In genomic region chr12:114665411-114666181, GRCh38 we compare ENCODE assay signal across 20 cellular contexts. TPM values are rescaled to one million over a fixed set of nuclear protein-coding genes. Genes with fewer than 3 reads are reported as not detected.
DNase-seq lines count a peak whose midpoint lies in the region; ATAC-seq, FAIRE-seq and TF ChIP-seq lines count a peak whose summit lies in the region.
"Had no signal": no experiment of that assay in that cellular context is flagged by ENCODE, and none has a peak within 500 bp of the region (broad histone marks: within the 10 kb centered on the region; RNA-seq: fewer than 3 reads in every experiment).

No MANE protein-coding gene starts in this region.

- peaks cover 26% of the 10 kb centered on the region for H3K4me1 Mint-ChIP-seq in neural crest cell

- H3K9ac ChIP-seq in HUES48 (ENCODE audit: low read depth, low read length) (no peak overlapping the region), endothelial cell of umbilical vein (replicated peaks; ENCODE audit: extremely low read depth, insufficient read depth, low read length) (no peak overlapping the region)

- H3K27me3 Mint-ChIP-seq in neural crest cell (ENCODE audit: low read depth) = peaks cover 95% of the 10 kb centered on the region

- H3K9me3 Mint-ChIP-seq in neural crest cell = no peaks in the 10 kb centered on the region

- WGBS in A549 (ENCODE audit: missing lambda C conversion rate) = 86% methylated on average over 47 of the region's 50 CpGs

- no peak for DNase-seq in A549 (ENCODE audit: low read depth in 1 of 2, low spot score in 1 of 2)
- DNase-seq in endothelial cell of umbilical vein (ENCODE audit: low read depth, low spot score) = no peak
- no peak for DNase-seq in neural crest cell (ENCODE audit: low read depth, low spot score)
- DNase-seq in stimulated activated naive CD4-positive, alpha-beta T cell (lab: John Stamatoyannopoulos, UW) = no peak
- DNase-seq in NCI-H187 treated with DMSO at 0.1 percent for 48 hours (lab: John Stamatoyannopoulos, UW) = no peak
- no peak for DNase-seq in COLO668 (lab: John Stamatoyannopoulos, UW; ENCODE audit: unreplicated experiment)
- DNase-seq: activated CD8-positive, alpha-beta memory T cell treated with anti-CD3 and anti-CD28 coated beads, Interleukin-2, amount 10 ng/mL, durations not matched to agents 7 days and 5 days; activated gamma-delta T cell treated with Interleukin-2 at 50 U/mL for 16 hours; Caco-2; GF-D8; KG1; lower lobe of right lung; stimulated activated CD4-positive, alpha-beta T cell treated with anti-CD3 and anti-CD28 coated beads, Interleukin-4, amount 100 ng/mL, for 24 hours; T-helper 17 cell had no signal

- no peaks in the 10 kb centered on the region for H4K20me1 ChIP-seq in endothelial cell of umbilical vein (replicated peaks; ENCODE audit: control insufficient read depth, extremely low read depth, insufficient read depth, low read length)

- CTCF ChIA-PET in A549 (lab: Yijun Ruan, JAX) (interaction anchor here (0.6 to 9.3 kb wide), 9 partner anchors 8 to 1088 kb away, joined by 3 to 113 read pairs (median 4); no protein-coding TSS in a partner anchor), endothelial cell of umbilical vein (lab: Charles Lee) (interaction anchor here (1.7 to 1.9 kb wide), 2 partner anchors 9 to 1252 kb away, joined by 5 to 8 read pairs; no protein-coding TSS in a partner anchor)

- POLR2A ChIA-PET in A549 (lab: Yijun Ruan, JAX) = no interaction called here
- POLR2A ChIA-PET in endothelial cell of umbilical vein (lab: Charles Lee) = no interaction called here

- H2AFZ ChIP-seq in endothelial cell of umbilical vein (ENCODE audit: low read depth, low read length) = no peak overlapping the region

- no peaks in the 10 kb centered on the region for H3K79me2 ChIP-seq in endothelial cell of umbilical vein (ENCODE audit: control insufficient read depth, insufficient read depth, low read length)

- H3K9me1 ChIP-seq in endothelial cell of umbilical vein (replicated peaks; ENCODE audit: control insufficient read depth, extremely low read depth, insufficient read depth, low read length) = no peaks in the 10 kb centered on the region

- no peak for TF ChIP-seq POLR2A in A549 (IDR thresholded peaks at IDR 0.05; ENCODE audit: low read length)
- no peak for TF ChIP-seq POLR2A in endothelial cell of umbilical vein (IDR thresholded peaks at IDR 0.05; ENCODE audit: low read depth, low read length)

- no peak overlapping the region for H3K27ac Mint-ChIP-seq in neural crest cell (ENCODE audit: unreplicated experiment)
- H3K27ac Mint-ChIP-seq: brain, T-helper 17 cell had no signal

- FAIRE-seq in A549 (lab: Jason Lieb, UNC) (no peak), endothelial cell of umbilical vein (lab: Jason Lieb, UNC) (no peak)

- no peaks in the 10 kb centered on the region for H3K36me3 ChIP-seq in HUES48 (ENCODE audit: control insufficient read depth, insufficient read depth, low read length)
- no peaks in the 10 kb centered on the region for H3K36me3 ChIP-seq in endothelial cell of umbilical vein (ENCODE audit: control insufficient read depth in 2 of 2, extremely low read depth in 1 of 2, insufficient read depth in 2 of 2, low read length in 2 of 2)
- H3K36me3 ChIP-seq: lower lobe of right lung, neutrophil, upper lobe of left lung had no signal

- H3K4me3 Mint-ChIP-seq in neural crest cell = peak overlapping the region; percentile 44
- H3K4me3 Mint-ChIP-seq: activated CD8-positive, alpha-beta memory T cell treated with anti-CD3 and anti-CD28 coated beads, Interleukin-2, amount 10 ng/mL, durations not matched to agents 7 days and 5 days; T-helper 17 cell had no signal

- dilution Hi-C loops in endothelial cell of umbilical vein (cut with MboI; ENCODE audit: extremely low pct_ligation_motif_present, low sequenced_read_pairs) = no loop called here

- H3K4me1 ChIP-seq in A549 (peaks cover 34% of the 10 kb centered on the region; the same call in 2 of the 3 replicates), HUES48 (ENCODE audit: control insufficient read depth, insufficient read depth, low read length) (peaks cover 65% of the 10 kb centered on the region), endothelial cell of umbilical vein (ENCODE audit: control insufficient read depth, extremely low read depth, insufficient read depth, low read length) (no peaks in the 10 kb centered on the region)

- no peak overlapping the region for H3K4me3 ChIP-seq in A549
- H3K4me3 ChIP-seq in HUES48 (ENCODE audit: low read depth, low read length) = peak overlapping the region; percentile 37
- no peak overlapping the region for H3K4me3 ChIP-seq in endothelial cell of umbilical vein (replicated peaks in 1 of 3; ENCODE audit: insufficient read depth in 1 of 3, low read depth in 1 of 3, low read length in 3 of 3)

- no peaks in the 10 kb centered on the region for H3K9me3 ChIP-seq in A549
- no peaks in the 10 kb centered on the region for H3K9me3 ChIP-seq in HUES48 (ENCODE audit: control insufficient read depth, insufficient read depth, low read length)
- H3K9me3 ChIP-seq in endothelial cell of umbilical vein (replicated peaks; ENCODE audit: control insufficient read depth, insufficient read depth, low read length) = no peaks in the 10 kb centered on the region
- H3K9me3 ChIP-seq: Caco-2, lower lobe of right lung, neutrophil, upper lobe of left lung had no signal

- no peak for TF ChIP-seq RAD21 in A549 (conservative IDR thresholded peaks at IDR 0.05 in 1 of 2, IDR thresholded peaks at IDR 0.05 in 1 of 2)

- H3K4me2 ChIP-seq in A549 = no peak overlapping the region
- no peak overlapping the region for H3K4me2 ChIP-seq in endothelial cell of umbilical vein (ENCODE audit: insufficient read depth, low read length)

- ATAC-seq in A549 = no peak
- no peak for ATAC-seq in HG02938 (IDR thresholded peaks at IDR 0.05; ENCODE audit: unreplicated experiment)
- ATAC-seq: activated CD4-positive, CD25-positive, alpha-beta regulatory T cell treated with anti-CD3 and anti-CD28 coated beads, Interleukin-2, amount 50 U/mL, for 24 hours; activated CD8-positive, alpha-beta memory T cell treated with anti-CD3 and anti-CD28 coated beads, Interleukin-2, amount 10 ng/mL, durations not matched to agents 7 days and 5 days; lower lobe of right lung; T-helper 17 cell had no signal

- H3K36me3 Mint-ChIP-seq in neural crest cell (ENCODE audit: low read depth) = no peaks in the 10 kb centered on the region
- H3K36me3 Mint-ChIP-seq: activated CD8-positive, alpha-beta memory T cell treated with anti-CD3 and anti-CD28 coated beads, Interleukin-2, amount 10 ng/mL, durations not matched to agents 7 days and 5 days; brain had no signal

- no peak for TF ChIP-seq EP300 in A549 (IDR thresholded peaks at IDR 0.05)

- TF ChIP-seq CTCF in A549 (IDR thresholded peaks at IDR 0.05) (no peak), endothelial cell of umbilical vein (IDR thresholded peaks at IDR 0.05; ENCODE audit: extremely low read depth in 1 of 2, insufficient read depth in 1 of 2, low read depth in 1 of 2, low read length in 2 of 2) (no peak), neural crest cell (conservative IDR thresholded peaks at IDR 0.05) (no peak)

- H3K27me3 ChIP-seq in HUES48 (ENCODE audit: control insufficient read depth, insufficient read depth, low read length) = peaks cover 75% of the 10 kb centered on the region
- peaks cover 56 to 65% of the 10 kb centered on the region in 2 experiments for H3K27me3 ChIP-seq in endothelial cell of umbilical vein (ENCODE audit: control insufficient read depth in 2 of 2, insufficient read depth in 2 of 2, low read length in 2 of 2)

- H3K27ac ChIP-seq in A549 = peak overlapping the region; percentile 4 to 78; a peak in 4 of 6 replicates
- H3K27ac ChIP-seq in HUES48 (ENCODE audit: low read depth, low read length) = no peak overlapping the region
- no peak overlapping the region for H3K27ac ChIP-seq in endothelial cell of umbilical vein (ENCODE audit: insufficient read depth, low read depth, low read length)
- H3K27ac ChIP-seq: lower lobe of right lung, neutrophil, upper lobe of left lung had no signal

- intact Hi-C loops in endothelial cell of umbilical vein (cut with micrococcal nuclease) = no loop called here

- no TSS peak for BruUV-seq in endothelial cell of umbilical vein (replicated peaks; lab: Mats Ljungman, UMichigan)

TF ChIP-seq in A549, 52 proteins besides CTCF, POLR2A, EP300 and RAD21:
- TF ChIP-seq HOXA7 (CRISPR knock-in tag; IDR thresholded peaks at IDR 0.05) (no peak), ZNF302 (CRISPR knock-in tag; IDR thresholded peaks at IDR 0.05) (no peak), EHF (CRISPR knock-in tag; IDR thresholded peaks at IDR 0.05) (no peak), NFE2L2 (conservative IDR thresholded peaks at IDR 0.05; ENCODE audit: low read length) (no peak)

TF ChIP-seq in endothelial cell of umbilical vein, 7 proteins besides CTCF, POLR2A, EP300 and RAD21:
- TF ChIP-seq GATA2 (IDR thresholded peaks at IDR 0.05; ENCODE audit: insufficient read depth, insufficient read length, low read depth, low read length) (no peak), EZH2 (IDR thresholded peaks at IDR 0.05; ENCODE audit: borderline replicate concordance, low read depth, low read length, severe bottlenecking) (peak; percentile 82)

RNA-seq across cellular contexts. Expression of gene TBX3, which starts 18.4 kb away (rescaled TPM):
- polyA plus RNA-seq in A549 (2011; rRNA removed) = 23.7 and 28.0 TPM in 2 replicates
- polyA plus RNA-seq in A549 (2012; cell fraction: cytosol; rRNA removed) = 13.3 and 20.0 TPM in 2 replicates
- polyA plus RNA-seq in A549 (2012; cell fraction: nucleus; rRNA removed) = 63.2 and 63.4 TPM in 2 replicates
- 18.0 to 22.8 TPM (median 22.1 TPM) in 3 replicates for polyA plus RNA-seq in A549 (2017; fragmentation: RNase III; extraction: RNeasy Plus Mini Kit Qiagen cat#74134 plus additional on column Dnase treatment)
- polyA minus RNA-seq in A549 (2011; rRNA and poly(A)+ RNA removed) = 39.3 and 41.6 TPM in 2 replicates
- 1.1 and 2.0 TPM in 2 replicates for total RNA-seq in endothelial cell of umbilical vein
- polyA plus RNA-seq in endothelial cell of umbilical vein = 0.43 and 0.52 TPM in 2 replicates
- polyA plus RNA-seq in endothelial cell of umbilical vein (2011; cell fraction: cytosol; rRNA removed) = 0.10 and 0.30 TPM in 2 replicates
- polyA plus RNA-seq in endothelial cell of umbilical vein (2011; cell fraction: nucleus; rRNA removed) = 1.1 and 1.2 TPM in 2 replicates
- polyA plus RNA-seq in endothelial cell of umbilical vein (2012) = 0.11 and 0.14 TPM in 2 replicates
- polyA minus RNA-seq in endothelial cell of umbilical vein = 0.36 and 0.68 TPM in 2 replicates
- polyA minus RNA-seq in endothelial cell of umbilical vein (2011; cell fraction: cytosol; rRNA and poly(A)+ RNA removed) = 49.4 TPM
- 0.77 and 1.5 TPM in 2 replicates for polyA minus RNA-seq in endothelial cell of umbilical vein (2011; cell fraction: nucleus; rRNA and poly(A)+ RNA removed)
- 0.91 and 0.96 TPM in 2 replicates for total RNA-seq in neural crest cell
- total RNA-seq: activated CD8-positive, alpha-beta memory T cell treated with anti-CD3 and anti-CD28 coated beads, Interleukin-2, amount 10 ng/mL, durations not matched to agents 7 days and 5 days had no signal

Comparison
In these comparisons a context has a peak if more than half of its experiments do, and no peak if none do; other contexts are left out.
1. H3K27ac ChIP-seq: peak in A549 (2 of 2); none in HUES48 (single experiment) and endothelial cell of umbilical vein (single experiment).